8 cellular contexts compared by ENCODE assay signal in the genomic region with DNA sequence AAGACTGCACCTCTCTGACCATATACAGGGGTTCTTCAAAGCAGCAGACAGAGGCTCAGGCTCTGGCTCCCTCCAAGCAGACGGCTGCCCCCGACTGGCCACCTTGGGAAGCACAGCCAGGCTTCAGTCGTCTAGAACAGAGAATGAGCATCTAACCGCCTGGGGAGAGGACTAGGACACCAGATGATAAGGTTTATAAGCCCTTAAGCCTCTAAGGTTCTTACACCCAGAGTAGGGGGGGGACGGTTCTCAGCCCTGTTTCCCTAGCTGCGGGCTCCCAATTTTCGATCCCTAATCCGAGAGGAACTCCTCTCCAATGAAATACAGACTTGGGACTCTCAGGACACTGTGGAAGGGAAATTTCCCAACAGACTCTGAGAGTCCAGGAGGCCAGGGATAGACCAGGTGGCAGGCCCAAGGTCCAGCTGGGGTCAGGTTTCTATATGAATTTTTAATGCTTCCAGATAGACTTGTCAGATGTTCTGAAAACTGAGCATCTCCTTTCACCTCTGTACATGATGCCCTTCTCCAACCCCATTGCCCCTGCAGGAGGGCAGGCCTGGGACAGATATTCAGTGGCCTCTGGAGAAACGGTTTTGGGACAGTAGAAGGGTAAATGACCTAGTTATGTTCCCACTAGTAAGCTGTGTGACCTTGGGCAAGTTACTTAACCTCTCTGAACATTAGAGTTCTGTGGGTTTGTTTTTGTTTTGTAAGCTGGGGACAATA. TPM values are rescaled to one million over a fixed set of nuclear protein-coding genes. Genes with fewer than 3 reads are reported as not detected.
A peak's percentile ranks its signal among the peaks of the same experiment; 100 is the strongest.
DNase-seq lines count a peak whose midpoint lies in the region; ATAC-seq and TF ChIP-seq lines count a peak whose summit lies in the region.

No MANE protein-coding gene starts in this region.

- H3K4me3 ChIP-seq in BE2C (ENCODE audit: low read depth, low read length) (no peak overlapping the region), Loucy (ENCODE audit: low read length, poor library complexity, severe bottlenecking) (no peak overlapping the region), adipocyte (ENCODE audit: low read length) (no peak overlapping the region)

- no peaks in the 10 kb centered on the region for H4K20me1 ChIP-seq in Loucy (ENCODE audit: insufficient read depth, low read length, poor library complexity, severe bottlenecking)

- TF ChIP-seq CTCF in BE2C (IDR thresholded peaks at IDR 0.05; ENCODE audit: low read depth, low read length) (peak; percentile 70), Loucy (conservative IDR thresholded peaks at IDR 0.05; ENCODE audit: low read length) (peak; percentile 92)

- H3K36me3 ChIP-seq in BE2C (no peaks in the 10 kb centered on the region), Loucy (ENCODE audit: insufficient read depth, low read length) (peaks cover 14% of the 10 kb centered on the region; the same call in 1 of the 2 replicates), adipocyte (ENCODE audit: control insufficient read depth, insufficient read depth, low read length, severe bottlenecking) (no peaks in the 10 kb centered on the region)

- H3K9me2 ChIP-seq in Loucy (replicated peaks; ENCODE audit: low read depth, low read length): no peaks in the 10 kb centered on the region

- peaks cover 15% of the 10 kb centered on the region for H3K27me3 ChIP-seq in BE2C
- no peaks in the 10 kb centered on the region for H3K27me3 ChIP-seq in Loucy (ENCODE audit: insufficient read depth, low read length, poor library complexity, severe bottlenecking)
- peaks cover 13% of the 10 kb centered on the region for H3K27me3 ChIP-seq in adipocyte (replicated peaks; ENCODE audit: control insufficient read depth, insufficient read depth, low read length)

- no peaks in the 10 kb centered on the region for H3F3A ChIP-seq in Loucy (ENCODE audit: low read depth)

- H3K79me2 ChIP-seq in Loucy (ENCODE audit: insufficient read depth, low read length): no peaks in the 10 kb centered on the region; the same call in 1 of the 2 replicates

- H3K9me3 ChIP-seq in BE2C (no peaks in the 10 kb centered on the region), Loucy (ENCODE audit: insufficient read depth, low read depth, low read length) (no peaks in the 10 kb centered on the region), adipocyte (ENCODE audit: control insufficient read depth, low read length) (no peaks in the 10 kb centered on the region)

- ATAC-seq in HG03457 (IDR thresholded peaks at IDR 0.05; ENCODE audit: unreplicated experiment): no peak

- H2AFZ ChIP-seq in Loucy (ENCODE audit: low read length): no peak overlapping the region

- peak; percentile 64 for DNase-seq in BE2C
- peak; percentile 87 for DNase-seq in GM19240 (ENCODE audit: insufficient read length, low spot score)
- DNase-seq in SW480 (ENCODE audit: low spot score): peak; percentile 68
- peak; percentile 63 for DNase-seq in adipocyte (ENCODE audit: low read depth)
- DNase-seq in iPS-NIHi7 (ENCODE audit: extremely low spot score): peak; percentile 84
- peak; percentile 60 for DNase-seq in stimulated activated CD4-positive, alpha-beta T cell treated with anti-CD3 and anti-CD28 coated beads, Interleukin-2, amount 100 ng/mL, for 4 hours (ENCODE audit: low read depth)

- no peak overlapping the region for H3K9ac ChIP-seq in Loucy (ENCODE audit: low read depth, low read length, poor library complexity, severe bottlenecking)
- H3K9ac ChIP-seq in adipocyte (ENCODE audit: low read length): no peak overlapping the region

- no peaks in the 10 kb centered on the region; the same call in 1 of the 2 replicates for H3K4me1 ChIP-seq in BE2C
- H3K4me1 ChIP-seq in Loucy (ENCODE audit: insufficient read depth, low read length, poor library complexity, severe bottlenecking): peaks cover 13% of the 10 kb centered on the region
- H3K4me1 ChIP-seq in adipocyte (ENCODE audit: control insufficient read depth, insufficient read depth, low read length): peaks cover 29% of the 10 kb centered on the region

- no peak overlapping the region for H3K4me2 ChIP-seq in Loucy (ENCODE audit: low read depth, low read length, poor library complexity, severe bottlenecking)

RNA-seq across cellular contexts. Expression of a gene that starts 20.2 kb away (rescaled TPM):
- polyA plus RNA-seq in BE2C (2012; ENCODE audit: insufficient read depth, insufficient read length, low read depth): 0.52 TPM

RNA-seq across cellular contexts. Expression of a gene that starts 34.9 kb away (rescaled TPM):
- 14.9 TPM for polyA plus RNA-seq in BE2C (2012; ENCODE audit: insufficient read depth, insufficient read length, low read depth)

RNA-seq across cellular contexts. Expression of a gene that starts 50.0 kb away (rescaled TPM):
- polyA plus RNA-seq in BE2C (2012; ENCODE audit: insufficient read depth, insufficient read length, low read depth): 91.8 TPM

RNA-seq across cellular contexts. Expression of a gene that starts 53.7 kb away (rescaled TPM):
- polyA plus RNA-seq in BE2C (2012; ENCODE audit: insufficient read depth, insufficient read length, low read depth): 11.3 TPM

RNA-seq across cellular contexts. Expression of a gene that starts 56.8 kb away (rescaled TPM):
- not detected for polyA plus RNA-seq in BE2C (2012; ENCODE audit: insufficient read depth, insufficient read length, low read depth)
